In the genomic region with DNA sequence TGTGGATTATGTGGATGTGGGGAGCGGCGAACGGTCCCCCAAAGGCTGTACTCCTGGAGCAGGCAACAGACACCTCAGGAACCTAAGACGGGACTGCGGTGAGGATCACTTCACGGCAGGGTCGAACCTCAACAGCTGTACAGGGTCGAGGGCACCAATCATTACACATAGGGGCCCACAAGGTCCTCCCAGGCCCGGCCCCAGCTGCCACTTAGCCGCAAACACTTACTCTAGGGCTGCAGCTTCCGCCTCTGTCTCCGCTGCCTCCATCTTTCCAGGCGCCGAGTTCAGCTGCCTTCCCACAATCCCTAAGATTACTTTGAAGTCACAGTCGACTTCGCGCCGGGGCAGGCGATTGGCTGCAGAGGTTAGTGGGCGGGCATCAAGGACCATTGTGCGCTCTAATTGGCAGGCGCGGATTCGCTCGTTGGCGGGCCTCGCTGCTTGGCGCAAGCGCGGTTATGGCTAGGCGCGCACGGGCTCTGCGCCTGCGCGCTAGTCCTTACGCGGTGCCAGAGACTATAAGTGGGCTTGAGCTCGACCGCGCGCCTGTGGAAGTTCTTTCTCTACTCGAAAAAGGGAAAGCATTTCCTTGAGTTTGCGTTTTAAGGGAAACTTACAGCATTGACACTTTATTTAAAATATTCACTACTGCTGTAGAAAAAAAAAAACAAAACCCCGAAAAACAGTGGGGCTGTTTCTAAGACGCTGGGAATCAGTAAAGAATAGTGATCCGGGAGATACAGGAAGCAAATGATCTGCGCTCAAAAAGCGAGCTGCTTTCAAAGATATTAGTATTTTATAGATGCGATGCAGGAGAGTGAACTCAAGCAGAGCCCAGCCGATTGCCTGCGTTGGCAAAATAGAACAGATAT, we compare ENCODE assay signal across 8 cellular contexts.
DNase-seq lines count a peak whose midpoint lies in the region; ATAC-seq and TF ChIP-seq lines count a peak whose summit lies in the region.

A gene with protein sequence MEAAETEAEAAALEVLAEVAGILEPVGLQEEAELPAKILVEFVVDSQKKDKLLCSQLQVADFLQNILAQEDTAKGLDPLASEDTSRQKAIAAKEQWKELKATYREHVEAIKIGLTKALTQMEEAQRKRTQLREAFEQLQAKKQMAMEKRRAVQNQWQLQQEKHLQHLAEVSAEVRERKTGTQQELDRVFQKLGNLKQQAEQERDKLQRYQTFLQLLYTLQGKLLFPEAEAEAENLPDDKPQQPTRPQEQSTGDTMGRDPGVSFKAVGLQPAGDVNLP (minus strand): TSS at position 293 of the 875 bp plus-strand sequence. CDS start 23 bp downstream, at position 270.

- H3K9me3 ChIP-seq in OCI-LY3 (ENCODE audit: insufficient read depth, low read length): no peaks in the 10 kb centered on the region

- peaks cover 42% of the 10 kb centered on the region for H3K79me2 ChIP-seq in OCI-LY3 (ENCODE audit: low read length)

- no peaks in the 10 kb centered on the region for H3K27me3 ChIP-seq in OCI-LY3 (ENCODE audit: low read depth, low read length)

- H3K27ac ChIP-seq in OCI-LY3 (ENCODE audit: low read length): peak within 1 kb of the TSS; percentile 57

- H3K4me1 ChIP-seq in OCI-LY3 (ENCODE audit: low read length): peaks cover 9% of the 10 kb centered on the region

- DNase-seq in DMS 273 treated with DMSO at 0.1 percent for 48 hours (lab: John Stamatoyannopoulos, UW): peak; percentile 82
- DNase-seq in HuH-7.5 (ENCODE audit: low spot score): peak; percentile 40
- peak; percentile 93 for DNase-seq in activated CD8-positive, alpha-beta memory T cell treated with anti-CD3 and anti-CD28 coated beads, Interleukin-2, amount 50 U/mL, for 48 hours
- DNase-seq in epidermal melanocyte (ENCODE audit: insufficient read length, low spot score): peak; percentile 74
- peak; percentile 94 for DNase-seq in middle frontal gyrus (ENCODE audit: extremely low spot score, low spot score)
- peak; percentile 75 to 85 for DNase-seq in stimulated activated CD8-positive, alpha-beta memory T cell treated with anti-CD3 and anti-CD28 coated beads, Interleukin-2, amount 100 ng/mL, for 1 hour (ENCODE audit: low read depth in 2 of 2)

- H3K4me3 ChIP-seq in OCI-LY3 (ENCODE audit: low read length): peak within 1 kb of the TSS; percentile 99

- H2AFZ ChIP-seq in OCI-LY3 (ENCODE audit: low read depth, low read length): peak within 1 kb of the TSS; percentile 84

- H3K9ac ChIP-seq in OCI-LY3 (ENCODE audit: low read length): peak within 1 kb of the TSS; percentile 98

- H3K4me2 ChIP-seq in OCI-LY3 (ENCODE audit: low read length): peak within 1 kb of the TSS; percentile 91

- TF ChIP-seq CTCF in OCI-LY3 (IDR thresholded peaks at IDR 0.05; ENCODE audit: low read depth, low read length): no peak

- peak; percentile 99 for ATAC-seq in GM21528 (IDR thresholded peaks at IDR 0.05; ENCODE audit: low FRiP score, unreplicated experiment)

- no peaks in the 10 kb centered on the region for H4K20me1 ChIP-seq in OCI-LY3 (ENCODE audit: insufficient read depth, low read length)

- H3K36me3 ChIP-seq in OCI-LY3 (replicated peaks; ENCODE audit: low read depth, low read length): peaks cover 22% of the 10 kb centered on the region

Comparison
In these comparisons a context has a peak if more than half of its experiments do, and no peak if none do; other contexts are left out.
1. Peak in every context shown above with its lines: DNase-seq, ATAC-seq, H3K4me3 ChIP-seq and H3K27ac ChIP-seq.
2. DNase-seq: peak in every context shown above with its lines; median percentile 94 in middle frontal gyrus; 93 in activated CD8-positive, alpha-beta memory T cell treated with anti-CD3 and anti-CD28 coated beads, Interleukin-2, amount 50 U/mL, for 48 hours; 82 in DMS 273 treated with DMSO at 0.1 percent for 48 hours; 80 in stimulated activated CD8-positive, alpha-beta memory T cell treated with anti-CD3 and anti-CD28 coated beads, Interleukin-2, amount 100 ng/mL, for 1 hour; 74 in epidermal melanocyte; 40 in HuH-7.5.